ENCODE assay signal across 9 cellular contexts in genomic region chr9:122219856-122220672, GRCh38. TPM values are rescaled to one million over a fixed set of nuclear protein-coding genes. Genes with fewer than 3 reads are reported as not detected.
DNase-seq lines count a peak whose midpoint lies in the region; ATAC-seq lines count a peak whose summit lies in the region.
"Had no signal": no experiment of that assay in that cellular context is flagged by ENCODE, and none has a peak within 500 bp of the region (broad histone marks: within the 10 kb centered on the region; RNA-seq: fewer than 3 reads in every experiment).

No MANE protein-coding gene starts in this region.

- no peaks in the 10 kb centered on the region for H3K36me3 ChIP-seq in HUES48 (ENCODE audit: control insufficient read depth, insufficient read depth, low read length)

- H3K27ac ChIP-seq in HUES48 (ENCODE audit: low read depth, low read length), result no peak overlapping the region

- DNase-seq in astrocyte of the hippocampus (ENCODE audit: low read depth, low spot score) (peak; percentile 41), sciatic nerve (ENCODE audit: low spot score) (no peak), SKM-1 (lab: John Stamatoyannopoulos, UW; ENCODE audit: unreplicated experiment) (no peak), NOMO-1 (lab: John Stamatoyannopoulos, UW; ENCODE audit: unreplicated experiment in 2 of 2) (no peak)
- DNase-seq: NCI-H1417 had no signal

- no peak overlapping the region for H3K9ac ChIP-seq in HUES48 (ENCODE audit: low read depth, low read length)

- H3K9me3 ChIP-seq in HUES48 (ENCODE audit: control insufficient read depth, insufficient read depth, low read length), result no peaks in the 10 kb centered on the region

- H3K4me1 ChIP-seq in HUES48 (ENCODE audit: control insufficient read depth, insufficient read depth, low read length), result peaks cover 29% of the 10 kb centered on the region

- ATAC-seq in sciatic nerve (peak; percentile 10), GM19463 (IDR thresholded peaks at IDR 0.05; ENCODE audit: unreplicated experiment) (no peak)

- H3K4me3 ChIP-seq in HUES48 (ENCODE audit: low read depth, low read length) (peak overlapping the region; percentile 54), iPS-11a (ENCODE audit: low read depth, low read length) (peak overlapping the region; percentile 17)

- intact Hi-C loops in sciatic nerve (cut with DNase I), result no loop called here

- peaks cover 100% of the 10 kb centered on the region for H3K27me3 ChIP-seq in HUES48 (ENCODE audit: control insufficient read depth, insufficient read depth, low read length)

RNA-seq across cellular contexts. Expression of gene LHX6, which starts 8.7 kb away (rescaled TPM):
- total RNA-seq in sciatic nerve, result 11.5 TPM
- total RNA-seq: activated CD8-positive, alpha-beta memory T cell treated with anti-CD3 and anti-CD28 coated beads for 36 hours had no signal

RNA-seq across cellular contexts. Expression of gene RBM18, which starts 44.6 kb away (rescaled TPM):
- total RNA-seq in sciatic nerve, result 16.0 TPM

RNA-seq across cellular contexts. Expression of gene MRRF, which starts 44.6 kb away (rescaled TPM):
- 25.9 TPM for total RNA-seq in sciatic nerve
